8 cellular contexts compared by ENCODE assay signal in the genomic region with DNA sequence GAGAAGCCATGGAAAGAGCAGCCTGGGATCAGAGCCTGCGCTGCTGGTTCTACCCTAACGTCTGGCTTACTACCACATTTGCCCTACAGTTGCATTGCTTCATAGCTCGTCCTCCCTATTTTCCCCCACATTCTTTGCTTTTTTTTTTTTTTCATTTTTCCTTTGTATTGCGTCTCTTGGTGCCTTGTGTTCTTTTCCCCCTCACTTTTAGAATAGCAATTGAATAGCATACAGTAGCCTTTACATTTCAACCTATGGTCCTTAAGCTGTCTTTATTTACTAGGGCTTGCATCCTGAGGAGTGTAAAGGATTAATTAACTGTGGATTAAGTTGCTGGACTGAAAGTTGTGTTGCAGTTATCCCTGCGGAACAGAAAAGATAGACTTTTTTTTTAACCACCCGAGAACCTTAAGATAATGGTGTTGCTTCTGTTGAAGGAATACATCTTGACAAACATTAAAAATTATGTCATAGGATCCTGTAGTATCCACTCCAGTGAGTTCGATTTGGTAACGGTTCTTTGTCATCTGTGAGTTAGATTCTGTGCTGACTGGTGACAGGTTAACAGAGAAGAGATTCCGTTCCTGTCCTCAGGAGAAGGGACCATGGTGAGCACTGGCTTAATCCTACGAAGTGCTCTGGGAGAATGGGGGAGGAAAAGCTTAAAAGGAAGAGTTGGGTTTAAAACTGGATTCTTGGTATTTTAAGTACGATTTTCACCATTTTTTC.
DNase-seq lines count a peak whose midpoint lies in the region; ATAC-seq and TF ChIP-seq lines count a peak whose summit lies in the region.

No MANE protein-coding gene starts in this region.

- peak overlapping the region; percentile 87 for H3K9ac ChIP-seq in MM.1S (ENCODE audit: low read length)
- peak overlapping the region; percentile 91 for H3K9ac ChIP-seq in adipocyte (ENCODE audit: low read length)
- peak overlapping the region; percentile 20 to 90 (median 78) for H3K9ac ChIP-seq in subcutaneous abdominal adipose tissue (ENCODE audit: low read length in 5 of 5)

- peak overlapping the region; percentile 80 for H2AFZ ChIP-seq in MM.1S (ENCODE audit: low read length)

- H3F3A ChIP-seq in MM.1S (ENCODE audit: insufficient read depth, low read length): peaks cover 13% of the 10 kb centered on the region

- H3K27ac ChIP-seq in MM.1S (ENCODE audit: low read length) (peak overlapping the region; percentile 89), subcutaneous abdominal adipose tissue (ENCODE audit: low read depth, low read length) (peak overlapping the region; percentile 95)

- H3K4me1 ChIP-seq in MM.1S (ENCODE audit: low read length) (peaks cover 14% of the 10 kb centered on the region), adipocyte (ENCODE audit: control insufficient read depth, insufficient read depth, low read length) (peaks cover 22% of the 10 kb centered on the region), subcutaneous abdominal adipose tissue (ENCODE audit: control insufficient read depth in 5 of 5, insufficient read depth in 5 of 5, low read length in 5 of 5) (peaks cover 0 to 29% (median 21%) of the 10 kb centered on the region in 5 donors)

- no peaks in the 10 kb centered on the region for H3K79me2 ChIP-seq in MM.1S (ENCODE audit: low read length)

- ATAC-seq in GM18873 (IDR thresholded peaks at IDR 0.05; ENCODE audit: low FRiP score, unreplicated experiment) (peak; percentile 2), HG03457 (IDR thresholded peaks at IDR 0.05; ENCODE audit: unreplicated experiment) (no peak), HG02970 (IDR thresholded peaks at IDR 0.05; ENCODE audit: low FRiP score, unreplicated experiment) (no peak)

- H3K9me2 ChIP-seq in MM.1S (replicated peaks; ENCODE audit: insufficient read depth, low read length): no peaks in the 10 kb centered on the region

- H3K9me3 ChIP-seq in MM.1S (replicated peaks; ENCODE audit: insufficient read depth, low read length): no peaks in the 10 kb centered on the region
- no peaks in the 10 kb centered on the region for H3K9me3 ChIP-seq in adipocyte (ENCODE audit: control insufficient read depth, low read length)
- no peaks in the 10 kb centered on the region for H3K9me3 ChIP-seq in subcutaneous abdominal adipose tissue (ENCODE audit: control insufficient read depth in 5 of 5, low read length in 5 of 5)

- peak overlapping the region; percentile 76 for H3K4me2 ChIP-seq in MM.1S (ENCODE audit: low read depth, low read length)

- TF ChIP-seq CTCF in MM.1S (IDR thresholded peaks at IDR 0.05; ENCODE audit: low read length): no peak

- DNase-seq in MM.1S: no peak
- peak; percentile 45 for DNase-seq in adipocyte (ENCODE audit: low read depth)
- DNase-seq in iris pigment epithelial cell (ENCODE audit: low read depth): peak; percentile 16
- DNase-seq in amygdala (lab: John Stamatoyannopoulos, UW): no peak

- H3K36me3 ChIP-seq in MM.1S (replicated peaks; ENCODE audit: insufficient read depth, low read length) (no peaks in the 10 kb centered on the region), adipocyte (ENCODE audit: control insufficient read depth, insufficient read depth, low read length, severe bottlenecking) (no peaks in the 10 kb centered on the region), subcutaneous abdominal adipose tissue (ENCODE audit: control insufficient read depth in 5 of 5, insufficient read depth in 5 of 5, low read length in 5 of 5) (no peaks in the 10 kb centered on the region)

- H4K20me1 ChIP-seq in MM.1S (ENCODE audit: insufficient read depth, low read length): no peaks in the 10 kb centered on the region

- H3K4me3 ChIP-seq in MM.1S (ENCODE audit: low read length) (peak overlapping the region; percentile 82), adipocyte (ENCODE audit: low read length) (peak overlapping the region; percentile 94), subcutaneous abdominal adipose tissue (ENCODE audit: low read depth in 1 of 5, low read length in 5 of 5) (peak overlapping the region; percentile 78 to 83 (median 79))

- H3K27me3 ChIP-seq in MM.1S (replicated peaks; ENCODE audit: insufficient read depth, low read length) (no peaks in the 10 kb centered on the region), adipocyte (replicated peaks; ENCODE audit: control insufficient read depth, insufficient read depth, low read length) (no peaks in the 10 kb centered on the region), subcutaneous abdominal adipose tissue (ENCODE audit: control insufficient read depth in 5 of 5, insufficient read depth in 4 of 5, low read length in 5 of 5) (no peaks in the 10 kb centered on the region)

Comparison
In these comparisons a context has a peak if more than half of its experiments do, and no peak if none do; other contexts are left out.
1. DNase-seq: peak in adipocyte (single experiment) and iris pigment epithelial cell (single experiment); none in MM.1S (single experiment) and amygdala (0 of 56).
2. Peak in every context shown above with its lines, with median percentiles within 50 percentile points of each other: H3K4me3 ChIP-seq and H3K9ac ChIP-seq.